Comparison of ENCODE assay signal across 8 cellular contexts in the genomic region with DNA sequence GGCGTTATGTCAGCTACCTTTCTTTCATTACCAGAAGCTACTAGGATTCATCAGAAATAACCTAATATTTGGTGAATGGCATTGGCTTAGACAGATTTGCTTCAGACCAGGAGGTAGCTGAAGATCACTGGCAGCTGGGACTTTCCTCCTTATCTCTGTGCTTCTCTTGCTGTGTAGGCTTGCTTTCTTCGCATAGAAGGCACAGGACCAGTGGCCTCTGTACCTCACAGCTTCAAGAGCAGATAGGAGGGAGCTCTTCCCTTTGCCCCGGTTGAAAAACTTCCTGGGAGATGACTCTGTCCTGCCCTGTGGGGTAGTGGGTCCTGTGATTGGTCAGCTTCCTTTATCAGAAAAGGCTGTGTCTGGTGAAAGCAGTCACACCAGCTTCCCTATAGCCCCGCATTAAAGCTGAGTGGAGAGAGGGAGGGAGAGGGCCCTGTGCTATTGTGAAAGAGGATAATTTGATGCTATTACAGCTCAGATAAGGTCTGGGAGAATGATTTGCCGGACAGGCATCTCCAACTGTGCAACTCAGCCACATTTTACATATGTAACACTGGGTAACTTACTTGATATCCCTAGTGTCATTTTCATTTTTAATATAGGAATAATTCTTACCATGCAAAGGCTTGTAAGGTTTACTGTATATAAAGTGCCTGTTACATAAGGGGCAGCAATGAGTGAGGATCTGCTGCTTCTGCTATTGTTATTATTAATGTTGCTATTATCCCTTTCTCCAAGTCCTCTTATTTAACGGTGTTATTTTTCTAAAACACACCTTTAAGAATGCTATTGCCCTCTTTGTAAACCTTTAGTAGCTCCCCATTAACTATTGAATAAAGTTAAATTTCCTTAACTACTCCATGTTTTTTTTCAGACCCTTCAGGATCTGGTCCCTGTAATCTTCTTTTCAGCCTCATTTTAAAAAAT. TPM values are rescaled to one million over a fixed set of nuclear protein-coding genes. Genes with fewer than 3 reads are reported as not detected.
DNase-seq lines count a peak whose midpoint lies in the region; ATAC-seq and TF ChIP-seq lines count a peak whose summit lies in the region.

No MANE protein-coding gene starts in this region.

- no peaks in the 10 kb centered on the region for H3K27me3 ChIP-seq in esophagus muscularis mucosa

- no peak for TF ChIP-seq POLR2A in esophagus muscularis mucosa (IDR thresholded peaks at IDR 0.05; ENCODE audit: low read depth)

- TF ChIP-seq EP300 in esophagus muscularis mucosa (IDR thresholded peaks at IDR 0.05) = no peak

- ATAC-seq in activated T-cell treated with anti-CD3 and anti-CD28 coated beads, Interleukin-2, amount 50 U/mL, for 72 hours (replicated peaks in 1 of 2) = no peak
- no peak for ATAC-seq in HG03135 (IDR thresholded peaks at IDR 0.05; ENCODE audit: unreplicated experiment)

- H3K36me3 ChIP-seq in esophagus muscularis mucosa = peaks cover 0 to under 1% (median 0%) of the 10 kb centered on the region in 4 donors

- no peaks in the 10 kb centered on the region for H3K9me3 Mint-ChIP-seq in osteocyte (ENCODE audit: unreplicated experiment)
- peaks cover 0 to 2% of the 10 kb centered on the region in 2 donors for H3K9me3 Mint-ChIP-seq in activated T-cell treated with anti-CD3 and anti-CD28 coated beads, Interleukin-2, amount 50 U/mL, for 72 hours

- DNase-seq in Daoy (ENCODE audit: low read depth) (peak; percentile 87), NCI-H748 (lab: John Stamatoyannopoulos, UW; ENCODE audit: unreplicated experiment) (peak; percentile 54), esophagus muscularis mucosa (ENCODE audit: extremely low spot score) (peak; percentile 64), osteocyte (ENCODE audit: extremely low spot score, unreplicated experiment) (no peak)
- DNase-seq in activated T-cell treated with anti-CD3 and anti-CD28 coated beads, Interleukin-2, amount 50 U/mL, for 72 hours = no peak
- DNase-seq in stimulated activated CD4-positive, alpha-beta T cell treated with anti-CD3 and anti-CD28 coated beads, Interleukin-4, amount 100 ng/mL, for 4 hours = no peak
- DNase-seq in activated effector memory CD4-positive, alpha-beta T cell treated with anti-CD3 and anti-CD28 coated beads, Interleukin-2, amount 50 U/mL, for 16 hours = no peak

- H3K4me1 Mint-ChIP-seq in osteocyte (ENCODE audit: unreplicated experiment) = peaks cover 75% of the 10 kb centered on the region
- no peaks in the 10 kb centered on the region for H3K4me1 Mint-ChIP-seq in activated T-cell treated with anti-CD3 and anti-CD28 coated beads, Interleukin-2, amount 50 U/mL, for 72 hours (ENCODE audit: low read depth)

- H3K9me3 ChIP-seq in esophagus muscularis mucosa = no peaks in the 10 kb centered on the region

- H3K27me3 Mint-ChIP-seq in osteocyte (ENCODE audit: unreplicated experiment) = no peaks in the 10 kb centered on the region
- H3K27me3 Mint-ChIP-seq in activated T-cell treated with anti-CD3 and anti-CD28 coated beads, Interleukin-2, amount 50 U/mL, for 72 hours (ENCODE audit: low read depth) = no peaks in the 10 kb centered on the region

- no peak overlapping the region for H3K4me3 ChIP-seq in esophagus muscularis mucosa

- peak overlapping the region; percentile 18 to 44 (median 23) for H3K27ac ChIP-seq in esophagus muscularis mucosa (replicated peaks in 1 of 4)

- peaks cover 6% of the 10 kb centered on the region for H3K36me3 Mint-ChIP-seq in osteocyte (ENCODE audit: unreplicated experiment)
- peaks cover 0 to 3% of the 10 kb centered on the region in 2 donors for H3K36me3 Mint-ChIP-seq in activated T-cell treated with anti-CD3 and anti-CD28 coated beads, Interleukin-2, amount 50 U/mL, for 72 hours (ENCODE audit: insufficient read depth in 2 of 2)

- H3K27ac Mint-ChIP-seq in osteocyte (ENCODE audit: unreplicated experiment) = peak overlapping the region; percentile 76
- H3K27ac Mint-ChIP-seq in activated T-cell treated with anti-CD3 and anti-CD28 coated beads, Interleukin-2, amount 50 U/mL, for 72 hours = no peak overlapping the region

- TF ChIP-seq CTCF in esophagus muscularis mucosa (IDR thresholded peaks at IDR 0.05) = no peak
- TF ChIP-seq CTCF in osteocyte (IDR thresholded peaks at IDR 0.05) = no peak

- H3K4me3 Mint-ChIP-seq in osteocyte (ENCODE audit: unreplicated experiment) = no peak overlapping the region
- no peak overlapping the region for H3K4me3 Mint-ChIP-seq in activated T-cell treated with anti-CD3 and anti-CD28 coated beads, Interleukin-2, amount 50 U/mL, for 72 hours

- peaks cover 35 to 71% (median 62%) of the 10 kb centered on the region in 4 donors for H3K4me1 ChIP-seq in esophagus muscularis mucosa

- intact Hi-C loops in esophagus muscularis mucosa (cut with DNase I) = no loop called here

- 74% methylated on average over 6 of the region's 6 CpGs for WGBS in esophagus muscularis mucosa

RNA-seq across cellular contexts. Expression of a gene that starts 31.6 kb away (rescaled TPM):
- 42.2 and 47.7 TPM in 2 replicates for total RNA-seq in Daoy (2014; rRNA removed; shearing (Covaris generic))
- 10 to 100 TPM; 66.8 to 84.5 (median 75.9) TPM for total RNA-seq in esophagus muscularis mucosa
- total RNA-seq in osteocyte = 103 and 107 TPM in 2 replicates
- 10 to 100 TPM; 59.0 to 59.7 TPM for total RNA-seq in activated T-cell treated with anti-CD3 and anti-CD28 coated beads, Interleukin-2, amount 50 U/mL, for 72 hours

Comparison
In these comparisons a context has a peak if more than half of its experiments do, and no peak if none do; other contexts are left out.
1. DNase-seq: peak in Daoy (single experiment), NCI-H748 (single experiment) and esophagus muscularis mucosa (single experiment); none in osteocyte (single experiment), activated T-cell treated with anti-CD3 and anti-CD28 coated beads, Interleukin-2, amount 50 U/mL, for 72 hours (0 of 2), stimulated activated CD4-positive, alpha-beta T cell treated with anti-CD3 and anti-CD28 coated beads, Interleukin-4, amount 100 ng/mL, for 4 hours (0 of 2) and activated effector memory CD4-positive, alpha-beta T cell treated with anti-CD3 and anti-CD28 coated beads, Interleukin-2, amount 50 U/mL, for 16 hours (single experiment).